13 cellular contexts compared by ENCODE assay signal in the genomic region with DNA sequence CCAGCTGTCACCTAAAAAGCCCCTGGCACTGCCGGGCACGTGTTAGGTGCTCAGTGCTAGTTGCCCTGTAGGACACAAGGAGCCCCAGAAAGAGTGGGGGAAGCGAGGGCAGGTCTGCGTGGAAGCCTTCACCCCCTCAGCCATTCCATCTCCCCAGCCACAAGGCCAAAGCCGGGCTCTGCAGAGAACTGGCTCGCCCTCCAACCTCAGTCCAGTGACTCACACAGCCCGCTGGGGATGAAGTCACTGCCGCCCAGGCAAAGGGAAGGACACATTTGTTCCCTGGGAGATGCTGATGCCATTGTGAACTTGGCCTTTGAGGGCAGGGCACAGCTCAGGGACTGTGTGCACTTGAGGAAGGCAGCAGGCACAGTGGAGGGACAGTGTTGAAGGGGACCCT. TPM values are rescaled to one million over a fixed set of nuclear protein-coding genes. Genes with fewer than 3 reads are reported as not detected.
DNase-seq lines count a peak whose midpoint lies in the region; ATAC-seq and TF ChIP-seq lines count a peak whose summit lies in the region.
"Had no signal": no experiment of that assay in that cellular context is flagged by ENCODE, and none has a peak within 500 bp of the region (broad histone marks: within the 10 kb centered on the region; RNA-seq: fewer than 3 reads in every experiment).

No MANE protein-coding gene starts in this region.

- peaks cover 38% of the 10 kb centered on the region for H3K4me1 Mint-ChIP-seq in stimulated activated effector memory CD8-positive, alpha-beta T cell treated with anti-CD3 and anti-CD28 coated beads, Interleukin-12 subunit alpha, Interleukin-12 subunit beta, amount 100 ng/mL, for 72 hours
- H3K4me1 Mint-ChIP-seq in activated T-cell treated with anti-CD3 and anti-CD28 coated beads, Interleukin-2, amount 50 U/mL, for 24 hours (ENCODE audit: low read depth), result no peaks in the 10 kb centered on the region
- H3K4me1 Mint-ChIP-seq in endodermal cell, result peaks cover 5% of the 10 kb centered on the region

- DNase-seq in DMS53 (lab: John Stamatoyannopoulos, UW), result peak; percentile 2
- no peak for DNase-seq in DMS53 treated with DMSO at 0.1 percent for 48 hours (lab: John Stamatoyannopoulos, UW; ENCODE audit: unreplicated experiment)
- DNase-seq in T1000 (lab: John Stamatoyannopoulos, UW), result peak; percentile 55
- peak in 4 of 5 donors; percentile 50 to 74 (median 72) for DNase-seq in heart left ventricle
- no peak for DNase-seq in stimulated activated effector memory CD8-positive, alpha-beta T cell treated with anti-CD3 and anti-CD28 coated beads, Interleukin-12 subunit alpha, Interleukin-12 subunit beta, amount 100 ng/mL, for 72 hours (ENCODE audit: low spot score in 2 of 2)
- DNase-seq in activated T-cell treated with anti-CD3 and anti-CD28 coated beads, Interleukin-2, amount 50 U/mL, for 24 hours, result no peak
- DNase-seq in endodermal cell, result no peak
- DNase-seq: activated CD4-positive, CD25-positive, alpha-beta regulatory T cell; cerebellar nuclear complex; stimulated activated CD4-positive, alpha-beta T cell treated with anti-CD3 and anti-CD28 coated beads, Interleukin-4, amount 100 ng/mL, for 24 hours had no signal

- H3K27me3 ChIP-seq in heart left ventricle, result no peaks in the 10 kb centered on the region
- no peaks in the 10 kb centered on the region for H3K27me3 ChIP-seq in endodermal cell (ENCODE audit: control insufficient read depth, insufficient read depth, low read length, poor library complexity, severe bottlenecking)

- no peak overlapping the region for H3K9ac ChIP-seq in endodermal cell (ENCODE audit: extremely low read depth, low read length, poor library complexity, severe bottlenecking)

- H3K27ac Mint-ChIP-seq in stimulated activated effector memory CD8-positive, alpha-beta T cell treated with anti-CD3 and anti-CD28 coated beads, Interleukin-12 subunit alpha, Interleukin-12 subunit beta, amount 100 ng/mL, for 72 hours, result no peak overlapping the region
- no peak overlapping the region for H3K27ac Mint-ChIP-seq in activated T-cell treated with anti-CD3 and anti-CD28 coated beads, Interleukin-2, amount 50 U/mL, for 24 hours
- H3K27ac Mint-ChIP-seq in endodermal cell, result no peak overlapping the region

- H3K27ac ChIP-seq in heart left ventricle (no peak overlapping the region), endodermal cell (ENCODE audit: low read depth, low read length) (no peak overlapping the region)
- H3K27ac ChIP-seq: 22Rv1 had no signal

- no peak for TF ChIP-seq POLR2A in heart left ventricle (IDR thresholded peaks at IDR 0.05)

- no peaks in the 10 kb centered on the region for H3K27me3 Mint-ChIP-seq in activated T-cell treated with anti-CD3 and anti-CD28 coated beads, Interleukin-2, amount 50 U/mL, for 24 hours
- no peaks in the 10 kb centered on the region for H3K27me3 Mint-ChIP-seq in endodermal cell (ENCODE audit: insufficient read depth)

- ATAC-seq in heart left ventricle, result peak in 3 of 4 donors; percentile 12 to 53 (median 43)
- peak; percentile 58 for ATAC-seq in stimulated activated effector memory CD8-positive, alpha-beta T cell treated with anti-CD3 and anti-CD28 coated beads, Interleukin-12 subunit alpha, Interleukin-12 subunit beta, amount 100 ng/mL, for 72 hours
- ATAC-seq in GM21786 (IDR thresholded peaks at IDR 0.05; ENCODE audit: unreplicated experiment), result no peak
- ATAC-seq: left lobe of liver had no signal

- no peaks in the 10 kb centered on the region for H3K36me3 Mint-ChIP-seq in stimulated activated effector memory CD8-positive, alpha-beta T cell treated with anti-CD3 and anti-CD28 coated beads, Interleukin-12 subunit alpha, Interleukin-12 subunit beta, amount 100 ng/mL, for 72 hours
- H3K36me3 Mint-ChIP-seq in activated T-cell treated with anti-CD3 and anti-CD28 coated beads, Interleukin-2, amount 50 U/mL, for 24 hours (ENCODE audit: low read depth), result no peaks in the 10 kb centered on the region
- no peaks in the 10 kb centered on the region for H3K36me3 Mint-ChIP-seq in endodermal cell (ENCODE audit: low read depth)

- 69 to 83% (median 82%) methylated on average over 5 to 8 of the region's 8 CpGs for WGBS in heart left ventricle, 4 donors
- 89 to 95% methylated on average over 4 to 8 of the region's 8 CpGs for WGBS in endodermal cell (ENCODE audit: insufficient coverage in 1 of 2, insufficient read length in 1 of 2), 2 experiments

- no peaks in the 10 kb centered on the region for H3K9me3 Mint-ChIP-seq in stimulated activated effector memory CD8-positive, alpha-beta T cell treated with anti-CD3 and anti-CD28 coated beads, Interleukin-12 subunit alpha, Interleukin-12 subunit beta, amount 100 ng/mL, for 72 hours
- H3K9me3 Mint-ChIP-seq in activated T-cell treated with anti-CD3 and anti-CD28 coated beads, Interleukin-2, amount 50 U/mL, for 24 hours, result no peaks in the 10 kb centered on the region
- no peaks in the 10 kb centered on the region for H3K9me3 Mint-ChIP-seq in endodermal cell

- H3K4me3 ChIP-seq in heart left ventricle, result no peak overlapping the region
- no peak overlapping the region for H3K4me3 ChIP-seq in endodermal cell (ENCODE audit: low read length)

- intact Hi-C loops in heart left ventricle (cut with DNase I), result no loop called here

- no peaks in the 10 kb centered on the region for H3K9me3 ChIP-seq in heart left ventricle
- no peaks in the 10 kb centered on the region for H3K9me3 ChIP-seq in endodermal cell (ENCODE audit: control insufficient read depth, low read length)

- no peaks in the 10 kb centered on the region for H3K36me3 ChIP-seq in heart left ventricle
- H3K36me3 ChIP-seq in endodermal cell (ENCODE audit: control insufficient read depth, insufficient read depth, low read length), result no peaks in the 10 kb centered on the region

- H3K4me1 ChIP-seq in heart left ventricle, result peaks cover 0 to 45% (median 32%) of the 10 kb centered on the region in 12 donors
- peaks cover 4% of the 10 kb centered on the region for H3K4me1 ChIP-seq in endodermal cell (ENCODE audit: control insufficient read depth, insufficient read depth, low read length)

- H3K4me3 Mint-ChIP-seq in stimulated activated effector memory CD8-positive, alpha-beta T cell treated with anti-CD3 and anti-CD28 coated beads, Interleukin-12 subunit alpha, Interleukin-12 subunit beta, amount 100 ng/mL, for 72 hours, result no peak overlapping the region
- no peak overlapping the region for H3K4me3 Mint-ChIP-seq in activated T-cell treated with anti-CD3 and anti-CD28 coated beads, Interleukin-2, amount 50 U/mL, for 24 hours
- H3K4me3 Mint-ChIP-seq in endodermal cell, result no peak overlapping the region

- TF ChIP-seq CTCF in heart left ventricle (IDR thresholded peaks at IDR 0.05) (no peak), endodermal cell (conservative IDR thresholded peaks at IDR 0.05) (no peak)

RNA-seq across cellular contexts. Expression of gene IQSEC1, which starts 48.1 kb away (rescaled TPM):
- total RNA-seq in heart left ventricle (10 to 100 TPM; 44.2 to 79.1 (median 64.5) TPM), endodermal cell (10 to 100 TPM; 22.7 to 24.5 TPM)
- 10 to 100 TPM; 28.8 to 31.7 TPM for polyA plus RNA-seq in heart left ventricle
- 39.0 TPM for polyA plus RNA-seq in endodermal cell (2013, experiment 1 of 2)
- polyA plus RNA-seq in endodermal cell (2013, experiment 2 of 2), result 38.9 TPM

Comparison
In these comparisons a context has a peak if more than half of its experiments do, and no peak if none do; other contexts are left out.
1. DNase-seq: peak in DMS53 (single experiment), T1000 (single experiment) and heart left ventricle (4 of 5); none in DMS53 treated with DMSO at 0.1 percent for 48 hours (single experiment), stimulated activated effector memory CD8-positive, alpha-beta T cell treated with anti-CD3 and anti-CD28 coated beads, Interleukin-12 subunit alpha, Interleukin-12 subunit beta, amount 100 ng/mL, for 72 hours (0 of 2), activated T-cell treated with anti-CD3 and anti-CD28 coated beads, Interleukin-2, amount 50 U/mL, for 24 hours (single experiment) and endodermal cell (single experiment).